ENCODE assay signal across 19 cellular contexts in the genomic region with DNA sequence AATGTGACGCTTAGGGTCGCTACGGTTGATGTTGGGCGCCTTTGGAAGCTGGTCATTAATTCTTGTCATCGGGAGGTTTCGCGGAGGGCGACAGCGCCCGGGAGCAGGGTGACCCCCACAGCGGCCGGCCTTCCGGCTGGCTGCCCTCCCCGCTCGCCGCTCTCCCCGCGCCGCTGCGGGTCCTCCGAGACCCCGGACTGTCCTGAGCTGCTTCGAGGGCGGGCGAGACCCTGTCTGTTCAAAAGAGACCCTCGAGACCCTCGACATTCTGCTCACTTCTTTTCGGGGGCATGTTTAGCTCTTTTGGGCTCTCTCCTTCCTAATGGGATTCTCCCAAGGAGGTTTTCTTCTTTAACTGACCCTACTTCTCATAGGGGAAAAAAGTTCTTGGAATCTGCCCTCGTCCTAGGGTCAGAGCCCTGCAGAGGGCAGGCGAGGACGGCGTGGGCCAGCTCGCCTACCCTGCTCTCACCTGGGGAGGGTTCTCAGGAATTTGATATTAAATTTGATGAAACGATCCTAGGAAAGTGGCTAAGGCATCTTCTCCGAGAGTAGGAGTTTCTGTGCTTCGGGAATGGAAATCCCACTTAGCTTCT.
DNase-seq lines count a peak whose midpoint lies in the region; ATAC-seq and TF ChIP-seq lines count a peak whose summit lies in the region.
"Had no signal": no experiment of that assay in that cellular context is flagged by ENCODE, and none has a peak within 500 bp of the region (broad histone marks: within the 10 kb centered on the region; RNA-seq: fewer than 3 reads in every experiment).

No MANE protein-coding gene starts in this region.

- intact Hi-C loops in CD8-positive, alpha-beta T cell (cut with DNase I, micrococcal nuclease), result no loop called here
- intact Hi-C loops in posterior vena cava (cut with DNase I), result no loop called here
- intact Hi-C loops in gastrocnemius medialis (cut with DNase I; ENCODE audit: low total_unique reads), result no loop called here
- intact Hi-C loops in MCF 10A (cut with micrococcal nuclease), result no loop called here
- intact Hi-C loops in aorta (cut with DNase I), result no loop called here

- no peaks in the 10 kb centered on the region for H3K36me3 ChIP-seq in CD8-positive, alpha-beta T cell (ENCODE audit: insufficient read depth, low read length)
- H3K36me3 ChIP-seq in NT2/D1 (ENCODE audit: insufficient read depth, insufficient read length, low read length), result no peaks in the 10 kb centered on the region
- no peaks in the 10 kb centered on the region for H3K36me3 ChIP-seq in neural cell (ENCODE audit: insufficient read depth, low read length)
- H3K36me3 ChIP-seq in gastrocnemius medialis, result no peaks in the 10 kb centered on the region
- no peaks in the 10 kb centered on the region for H3K36me3 ChIP-seq in aorta (ENCODE audit: control insufficient read depth in 1 of 2, insufficient read depth in 2 of 2, low read length in 1 of 2)

- H3K36me3 Mint-ChIP-seq in CD8-positive, alpha-beta T cell, result no peaks in the 10 kb centered on the region
- H3K36me3 Mint-ChIP-seq in endothelial cell (ENCODE audit: low read depth, unreplicated experiment), result no peaks in the 10 kb centered on the region
- no peaks in the 10 kb centered on the region for H3K36me3 Mint-ChIP-seq in MCF 10A (ENCODE audit: insufficient read depth, unreplicated experiment)

- H3K79me2 ChIP-seq in neural cell (replicated peaks; ENCODE audit: insufficient read depth, low read length), result no peaks in the 10 kb centered on the region

- peaks cover 42% of the 10 kb centered on the region for H3K27me3 Mint-ChIP-seq in CD8-positive, alpha-beta T cell (ENCODE audit: low read depth)
- peaks cover 12% of the 10 kb centered on the region for H3K27me3 Mint-ChIP-seq in endothelial cell (ENCODE audit: unreplicated experiment)
- peaks cover 84% of the 10 kb centered on the region for H3K27me3 Mint-ChIP-seq in MCF 10A (ENCODE audit: insufficient read depth, unreplicated experiment)

- H3F3A ChIP-seq in neural cell (ENCODE audit: insufficient read depth, low read length, poor library complexity, severe bottlenecking), result no peaks in the 10 kb centered on the region

- no peak for TF ChIP-seq CTCF in CD8-positive, alpha-beta T cell (IDR thresholded peaks at IDR 0.05)
- TF ChIP-seq CTCF in endothelial cell (IDR thresholded peaks at IDR 0.05; ENCODE audit: unreplicated experiment), result no peak
- TF ChIP-seq CTCF in neural cell (IDR thresholded peaks at IDR 0.05; ENCODE audit: poor library complexity, severe bottlenecking), result no peak
- no peak for TF ChIP-seq CTCF in gastrocnemius medialis (IDR thresholded peaks at IDR 0.05 in 4 of 5, conservative IDR thresholded peaks at IDR 0.05 in 1 of 5)
- TF ChIP-seq CTCF in MCF 10A (IDR thresholded peaks at IDR 0.05; ENCODE audit: unreplicated experiment), result no peak

- no peaks in the 10 kb centered on the region for H3K9me3 Mint-ChIP-seq in CD8-positive, alpha-beta T cell
- H3K9me3 Mint-ChIP-seq in endothelial cell (ENCODE audit: unreplicated experiment) (no peaks in the 10 kb centered on the region), MCF 10A (ENCODE audit: unreplicated experiment) (no peaks in the 10 kb centered on the region)
- H3K9me3 Mint-ChIP-seq: T-helper 1 cell treated with Interleukin-12 subunit alpha and Interleukin-12 subunit beta and Interleukin-4 antibody, amounts not matched to agents 30 μg/mL and 1 μg/mL, for 36 hours had no signal

- in situ Hi-C loops in gastrocnemius medialis (cut with MboI; ENCODE audit: low sequenced_read_pairs in 4 of 4), result no loop called here

- H3K4me3 Mint-ChIP-seq in CD8-positive, alpha-beta T cell, result peak overlapping the region; percentile 44
- peak overlapping the region; percentile 65 for H3K4me3 Mint-ChIP-seq in endothelial cell (ENCODE audit: unreplicated experiment)
- H3K4me3 Mint-ChIP-seq in MCF 10A (ENCODE audit: unreplicated experiment), result no peak overlapping the region
- H3K4me3 Mint-ChIP-seq: T-helper 1 cell treated with Interleukin-12 subunit alpha and Interleukin-12 subunit beta and Interleukin-4 antibody, amounts not matched to agents 30 μg/mL and 1 μg/mL, for 36 hours had no signal

- no peak for TF ChIP-seq POLR2A in gastrocnemius medialis (IDR thresholded peaks at IDR 0.05)

- no peak overlapping the region for H3K4me3 ChIP-seq in CD8-positive, alpha-beta T cell (ENCODE audit: low read depth, low read length)
- H3K4me3 ChIP-seq in NT2/D1 (ENCODE audit: insufficient read length, low read depth) (peak overlapping the region; percentile 72), neural cell (ENCODE audit: low read length) (peak overlapping the region; percentile 90), gastrocnemius medialis (no peak overlapping the region), aorta (ENCODE audit: low read length in 2 of 2) (no peak overlapping the region)

- peak overlapping the region; percentile 79 for H3K4me2 ChIP-seq in neural cell (ENCODE audit: low read length)

- H3K27ac Mint-ChIP-seq in CD8-positive, alpha-beta T cell, result no peak overlapping the region
- H3K27ac Mint-ChIP-seq in endothelial cell (ENCODE audit: unreplicated experiment) (no peak overlapping the region), MCF 10A (ENCODE audit: low read depth, unreplicated experiment) (no peak overlapping the region)
- H3K27ac Mint-ChIP-seq: IgD-negative memory B cell; T-helper 1 cell treated with Interleukin-12 subunit alpha and Interleukin-12 subunit beta and Interleukin-4 antibody, amounts not matched to agents 30 μg/mL and 1 μg/mL, for 36 hours had no signal

- BruUV-seq in MCF 10A (replicated peaks; lab: Mats Ljungman, UMichigan), result no TSS peak

- TF ChIP-seq EP300 in neural cell (conservative IDR thresholded peaks at IDR 0.05; ENCODE audit: poor library complexity, severe bottlenecking), result no peak

- no peak for ATAC-seq in CD8-positive, alpha-beta T cell
- no peak for ATAC-seq in gastrocnemius medialis
- no peak for ATAC-seq in aorta (ENCODE audit: low FRiP score)

- H3K4me1 Mint-ChIP-seq in CD8-positive, alpha-beta T cell (ENCODE audit: low read depth), result peaks cover 15% of the 10 kb centered on the region
- peaks cover 11% of the 10 kb centered on the region for H3K4me1 Mint-ChIP-seq in endothelial cell (ENCODE audit: unreplicated experiment)
- H3K4me1 Mint-ChIP-seq in MCF 10A (ENCODE audit: insufficient read depth, unreplicated experiment), result no peaks in the 10 kb centered on the region
- H3K4me1 Mint-ChIP-seq: IgD-negative memory B cell had no signal

- H3K4me1 ChIP-seq in CD8-positive, alpha-beta T cell (ENCODE audit: insufficient read depth, low read length), result peaks cover 13% of the 10 kb centered on the region
- H3K4me1 ChIP-seq in NT2/D1 (ENCODE audit: insufficient read depth, insufficient read length) (no peaks in the 10 kb centered on the region), gastrocnemius medialis (peaks cover 2 to 19% of the 10 kb centered on the region in 2 donors), aorta (ENCODE audit: control insufficient read depth in 1 of 2, insufficient read depth in 2 of 2, low read length in 2 of 2) (no peaks in the 10 kb centered on the region)

- no peaks in the 10 kb centered on the region for H4K20me1 ChIP-seq in neural cell (ENCODE audit: insufficient read depth)

- H3K9ac ChIP-seq in NT2/D1 (ENCODE audit: insufficient read length, low read depth) (no peak overlapping the region), neural cell (ENCODE audit: low read length) (no peak overlapping the region)

- no peaks in the 10 kb centered on the region for H3K9me2 ChIP-seq in neural cell (ENCODE audit: insufficient read depth, low read length)

- WGBS in aorta, 2 donors, result 6 to 7% methylated on average over 29 to 36 of the region's 36 CpGs

- CTCF ChIA-PET in CD8-positive, alpha-beta T cell (lab: Charles Lee), result interaction anchor here (1.3 to 1.4 kb wide), 3 partner anchors 10 to 381 kb away, joined by 4 read pairs; no protein-coding TSS in a partner anchor
- CTCF ChIA-PET in MCF 10A (lab: Yijun Ruan, JAX), result interaction anchor here (0.6 to 1.5 kb wide), 2 partner anchors 36 to 539 kb away, joined by 4 read pairs; no protein-coding TSS in a partner anchor

- no peaks in the 10 kb centered on the region for H3K9me3 ChIP-seq in CD8-positive, alpha-beta T cell (ENCODE audit: low read length)
- H3K9me3 ChIP-seq in NT2/D1 (ENCODE audit: insufficient read depth, low read length) (no peaks in the 10 kb centered on the region), neural cell (ENCODE audit: low read length) (no peaks in the 10 kb centered on the region), gastrocnemius medialis (no peaks in the 10 kb centered on the region), aorta (ENCODE audit: control insufficient read depth, low read length) (no peaks in the 10 kb centered on the region)

- no peak overlapping the region for H2AFZ ChIP-seq in neural cell (ENCODE audit: low read depth, low read length)

- TF ChIP-seq RAD21 in neural cell (conservative IDR thresholded peaks at IDR 0.05), result no peak

- POLR2A ChIA-PET in CD8-positive, alpha-beta T cell (lab: Charles Lee), result no interaction called here
- POLR2A ChIA-PET in MCF 10A (lab: Yijun Ruan, JAX), result no interaction called here

- H3K27me3 ChIP-seq in CD8-positive, alpha-beta T cell (ENCODE audit: insufficient read depth, low read length), result peaks cover 4% of the 10 kb centered on the region
- H3K27me3 ChIP-seq in NT2/D1 (ENCODE audit: insufficient read depth, insufficient read length), result peaks cover 76% of the 10 kb centered on the region
- peaks cover 82% of the 10 kb centered on the region for H3K27me3 ChIP-seq in neural cell (ENCODE audit: insufficient read depth, low read depth, low read length)
- peaks cover 44 to 56% (median 54%) of the 10 kb centered on the region in 3 donors for H3K27me3 ChIP-seq in gastrocnemius medialis
- H3K27me3 ChIP-seq in aorta (ENCODE audit: control insufficient read depth in 1 of 2, insufficient read depth in 2 of 2, low read length in 1 of 2), result no peaks in the 10 kb centered on the region

- DNase-seq in CD8-positive, alpha-beta T cell, result no peak
- no peak for DNase-seq in NT2/D1 (ENCODE audit: low read depth, low spot score)
- no peak for DNase-seq in endothelial cell (ENCODE audit: low spot score)
- DNase-seq in posterior vena cava (ENCODE audit: low spot score), result no peak
- DNase-seq in gastrocnemius medialis, result no peak
- no peak for DNase-seq in MCF 10A (ENCODE audit: unreplicated experiment)
- no peak for DNase-seq in aorta
- DNase-seq: activated CD4-positive, CD25-positive, alpha-beta regulatory T cell; activated effector memory CD4-positive, alpha-beta T cell treated with anti-CD3 and anti-CD28 coated beads, Interleukin-2, amount 50 U/mL, for 16 hours; erythroblast; GF-D8; mesenchymal stem cell; NCI-H2081; NCI-H510A; SHP77; stimulated activated CD4-positive, alpha-beta T cell treated with anti-CD3 and anti-CD28 coated beads, Interleukin-4, amount 100 ng/mL, for 1 hour had no signal

- no peak overlapping the region for H3K27ac ChIP-seq in CD8-positive, alpha-beta T cell (ENCODE audit: low read depth, low read length)
- no peak overlapping the region for H3K27ac ChIP-seq in neural cell (ENCODE audit: low read length)
- H3K27ac ChIP-seq in gastrocnemius medialis, result no peak overlapping the region
- H3K27ac ChIP-seq in aorta (ENCODE audit: low read depth in 1 of 2, low read length in 2 of 2), result no peak overlapping the region

TF ChIP-seq in neural cell, 6 proteins besides CTCF, POLR2A, EP300 and RAD21 (continues in another document):
- TF ChIP-seq TAF1 (IDR thresholded peaks at IDR 0.05; ENCODE audit: low read depth), result no peak
- no peak for TF ChIP-seq EZH2 (IDR thresholded peaks at IDR 0.05; ENCODE audit: borderline replicate concordance, insufficient read depth, low read length, poor library complexity, severe bottlenecking)

Comparison
In these comparisons a context has a peak if more than half of its experiments do, and no peak if none do; other contexts are left out.
1. H3K4me3 ChIP-seq: peak in NT2/D1 (single experiment) and neural cell (single experiment); none in CD8-positive, alpha-beta T cell (single experiment), gastrocnemius medialis (0 of 4) and aorta (0 of 2).